Comparison of ENCODE assay signal across 10 cellular contexts in the genomic region with DNA sequence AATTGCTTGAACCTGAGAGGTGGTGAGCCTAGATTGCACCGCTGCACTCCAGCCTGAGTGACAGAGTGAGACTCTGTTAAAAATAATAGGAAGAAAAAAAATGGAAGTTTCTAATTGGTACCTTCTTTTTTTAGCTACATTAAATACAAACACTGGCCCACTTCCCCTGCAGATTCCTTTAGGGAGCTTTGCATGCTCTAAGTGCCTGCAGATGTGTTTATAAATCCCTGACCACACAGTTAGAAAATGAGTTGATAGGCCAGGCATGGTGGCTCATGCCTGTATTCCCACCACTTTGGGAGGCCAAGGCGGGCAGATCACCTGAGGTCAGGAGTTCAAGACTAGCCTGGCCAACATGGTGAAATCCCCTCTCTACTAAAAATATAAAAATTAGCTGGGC. TPM values are rescaled to one million over a fixed set of nuclear protein-coding genes. Genes with fewer than 3 reads are reported as not detected.
DNase-seq lines count a peak whose midpoint lies in the region; TF ChIP-seq lines count a peak whose summit lies in the region.
"Not testable (repeated sequence)": the region's sequence is repeated elsewhere in the genome, so short reads cannot be mapped to it uniquely, and the experiment has no call there.
"Had no signal": no experiment of that assay in that cellular context is flagged by ENCODE, and none has a peak within 500 bp of the region (broad histone marks: within the 10 kb centered on the region; RNA-seq: fewer than 3 reads in every experiment).

No MANE protein-coding gene starts in this region.

- H3K9me3 Mint-ChIP-seq in activated CD4-positive, alpha-beta T cell treated with anti-CD3 and anti-CD28 coated beads, Interleukin-2, amount 10 ng/mL, durations not matched to agents 24 days and 14 days, result not testable (repeated sequence)

- not testable (repeated sequence) for H3K36me3 Mint-ChIP-seq in activated CD4-positive, alpha-beta T cell treated with anti-CD3 and anti-CD28 coated beads, Interleukin-2, amount 10 ng/mL, durations not matched to agents 24 days and 14 days (ENCODE audit: low read depth)

- H3K4me3 ChIP-seq in BLaER1; HFF-Myc (replicated peaks; ENCODE audit: low read depth, low read length); fibroblast of villous mesenchyme (ENCODE audit: low read depth, low read length): not testable (repeated sequence)

- not testable (repeated sequence) for H3K4me3 Mint-ChIP-seq in activated CD4-positive, alpha-beta T cell treated with anti-CD3 and anti-CD28 coated beads, Interleukin-2, amount 10 ng/mL, durations not matched to agents 24 days and 14 days

- intact Hi-C loops in activated CD4-positive, alpha-beta T cell treated with anti-CD3 and anti-CD28 coated beads, Interleukin-2, amount 10 ng/mL, durations not matched to agents 24 days and 14 days (cut with micrococcal nuclease), result loop anchor here (10.0 kb wide), 1 partner anchor 793 kb away; the partner anchor contains the start of gene QSOX1

- TF ChIP-seq CTCF in HFF-Myc (IDR thresholded peaks at IDR 0.05; ENCODE audit: low read depth, low read length, missing control alignments); fibroblast of villous mesenchyme (IDR thresholded peaks at IDR 0.05; ENCODE audit: insufficient read depth, low read depth, low read length): not testable (repeated sequence)

- not testable (repeated sequence) for H3K9me3 ChIP-seq in BLaER1

- H3K27ac ChIP-seq in BLaER1, result not testable (repeated sequence)

- not testable (repeated sequence) for H3K27me3 Mint-ChIP-seq in activated CD4-positive, alpha-beta T cell treated with anti-CD3 and anti-CD28 coated beads, Interleukin-2, amount 10 ng/mL, durations not matched to agents 24 days and 14 days

- not testable (repeated sequence) for H3K27me3 ChIP-seq in BLaER1

- H3K9ac ChIP-seq in BLaER1, result not testable (repeated sequence)

- not testable (repeated sequence) for H3K27ac Mint-ChIP-seq in activated CD4-positive, alpha-beta T cell treated with anti-CD3 and anti-CD28 coated beads, Interleukin-2, amount 10 ng/mL, durations not matched to agents 24 days and 14 days

- 0 out of 2 replicates have a peak overlapping the region, but pooled peaks have one; percentile 24 for H3K4me2 ChIP-seq in BLaER1

- not testable (repeated sequence) for H3K4me1 Mint-ChIP-seq in activated CD4-positive, alpha-beta T cell treated with anti-CD3 and anti-CD28 coated beads, Interleukin-2, amount 10 ng/mL, durations not matched to agents 24 days and 14 days

- H3K4me1 ChIP-seq in BLaER1, result peaks cover 11% of the 10 kb centered on the region

- not testable (repeated sequence) for H4K20me1 ChIP-seq in BLaER1

- DNase-seq in AG08396 (ENCODE audit: low spot score) (peak; percentile 55), HFF-Myc (ENCODE audit: extremely low read depth, low read depth) (peak; percentile 43), M059J (ENCODE audit: low read depth) (peak; percentile 15), fibroblast of gingiva (ENCODE audit: low read depth) (peak; percentile 57), fibroblast of villous mesenchyme (ENCODE audit: low read depth) (peak; percentile 79)
- DNase-seq in activated CD4-positive, alpha-beta T cell treated with anti-CD3 and anti-CD28 coated beads, Interleukin-2, amount 10 ng/mL, durations not matched to agents 24 days and 14 days, result peak; percentile 40

- H3K36me3 ChIP-seq in BLaER1, result not testable (repeated sequence)

RNA-seq across cellular contexts. Expression of gene AXDND1, which starts 4.1 kb away (rescaled TPM):
- 3.1 TPM in 1 of 2 replicates, not detected in the other for total RNA-seq in M059J (2014; rRNA removed; shearing (Covaris generic))
- total RNA-seq in activated CD4-positive, alpha-beta T cell treated with anti-CD3 and anti-CD28 coated beads, Interleukin-2, amount 10 ng/mL, durations not matched to agents 24 days and 14 days, result 0.21 TPM in 1 of 2 replicates, not detected in the other
- total RNA-seq in fibroblast of villous mesenchyme, result 0.64 TPM in 1 of 2 replicates, not detected in the other
- total RNA-seq: Caco-2; CD4-positive, CD25-positive, alpha-beta regulatory T cell; GM23248 had no signal

Comparison
In these comparisons a context has a peak if more than half of its experiments do, and no peak if none do; other contexts are left out.
1. DNase-seq: peak in every context shown above with its lines; median percentile 79 in fibroblast of villous mesenchyme; 57 in fibroblast of gingiva; 55 in AG08396; 43 in HFF-Myc; 40 in activated CD4-positive, alpha-beta T cell treated with anti-CD3 and anti-CD28 coated beads, Interleukin-2, amount 10 ng/mL, durations not matched to agents 24 days and 14 days; 15 in M059J.